Comparison of ENCODE assay signal across 28 cellular contexts in the genomic region with DNA sequence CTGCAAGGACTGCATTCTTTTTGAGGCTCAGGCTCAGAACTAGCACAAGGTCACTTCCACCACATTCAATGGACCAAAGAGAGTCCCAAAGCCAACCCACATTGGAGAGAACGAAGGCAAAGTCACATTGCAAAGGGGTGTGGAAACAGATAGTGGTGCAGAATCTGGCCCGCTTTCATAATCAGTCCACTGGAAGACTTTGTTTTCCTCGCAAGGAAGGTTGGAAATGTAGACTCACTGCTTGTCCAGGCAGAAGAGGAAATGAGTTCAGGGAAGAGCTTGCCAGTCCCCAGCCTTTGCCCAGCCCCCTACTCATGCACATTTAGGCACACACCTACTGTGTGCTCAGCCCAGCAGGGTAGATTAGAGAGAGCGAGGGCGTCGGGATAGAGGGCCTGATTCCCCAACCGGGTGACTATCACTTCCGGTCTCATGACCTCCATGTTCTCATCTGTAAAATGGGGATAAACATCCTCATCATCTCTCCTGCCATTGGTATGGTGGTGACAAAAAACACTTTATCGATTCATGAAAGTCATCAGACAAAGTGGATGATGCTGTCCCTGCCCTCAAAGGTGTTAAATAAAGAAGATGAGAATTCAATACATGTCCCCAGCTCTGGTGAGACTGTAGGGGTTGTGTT. TPM values are rescaled to one million over a fixed set of nuclear protein-coding genes. Genes with fewer than 3 reads are reported as not detected.
DNase-seq lines count a peak whose midpoint lies in the region; ATAC-seq, FAIRE-seq and TF ChIP-seq lines count a peak whose summit lies in the region.
"Had no signal": no experiment of that assay in that cellular context is flagged by ENCODE, and none has a peak within 500 bp of the region (broad histone marks: within the 10 kb centered on the region; RNA-seq: fewer than 3 reads in every experiment).

No MANE protein-coding gene starts in this region.

- intact Hi-C loops in endothelial cell of umbilical vein (cut with micrococcal nuclease), result no loop called here
- intact Hi-C loops in left ventricle myocardium superior (cut with micrococcal nuclease), result no loop called here
- intact Hi-C loops in colonic mucosa (cut with DNase I), result no loop called here

- H3K9me3 ChIP-seq in endothelial cell of umbilical vein (replicated peaks; ENCODE audit: control insufficient read depth, insufficient read depth, low read length) (peaks cover 4% of the 10 kb centered on the region), subcutaneous abdominal adipose tissue (ENCODE audit: control insufficient read depth in 5 of 5, low read length in 5 of 5) (no peaks in the 10 kb centered on the region), colonic mucosa (no peaks in the 10 kb centered on the region)
- H3K9me3 ChIP-seq: ovary had no signal

- no peak overlapping the region for H3K9ac ChIP-seq in endothelial cell of umbilical vein (replicated peaks; ENCODE audit: extremely low read depth, insufficient read depth, low read length)
- H3K9ac ChIP-seq in subcutaneous abdominal adipose tissue (ENCODE audit: low read length in 5 of 5), result peak overlapping the region in 1 of 5 donors; percentile 69
- H3K9ac ChIP-seq in colonic mucosa (ENCODE audit: low read depth in 2 of 2, low read length in 2 of 2), result no peak overlapping the region

- DNase-seq in GM03348 (ENCODE audit: low spot score) (peak; percentile 49), endothelial cell of umbilical vein (ENCODE audit: low read depth, low spot score) (no peak), left ventricle myocardium superior (peak; percentile 34), NCI-H187 (lab: John Stamatoyannopoulos, UW) (no peak), colonic mucosa (no peak)
- DNase-seq in activated CD4-positive, alpha-beta T cell treated with anti-CD3 and anti-CD28 coated beads for 48 hours, result no peak
- DNase-seq: activated CD4-positive, CD25-positive, alpha-beta regulatory T cell; activated CD8-positive, alpha-beta memory T cell treated with anti-CD3 and anti-CD28 coated beads for 24 hours; activated T-cell treated with anti-CD3 and anti-CD28 coated beads, Interleukin-2, amount 50 U/mL, for 72 hours; DMS153; GF-D8; H7; head of caudate nucleus; naive B cell; NCI-H146; NCI-H2227 treated with DMSO at 0.1 percent for 48 hours; PC-3; SJCRH30; small intestine; stimulated activated CD4-positive, alpha-beta T cell treated with anti-CD3 and anti-CD28 coated beads, Interleukin-4, amount 100 ng/mL, for 4 hours had no signal

- H3K4me1 ChIP-seq in endothelial cell of umbilical vein (ENCODE audit: control insufficient read depth, extremely low read depth, insufficient read depth, low read length) (peaks cover 32% of the 10 kb centered on the region), subcutaneous abdominal adipose tissue (ENCODE audit: control insufficient read depth in 5 of 5, insufficient read depth in 5 of 5, low read length in 5 of 5) (peaks cover 11 to 46% (median 35%) of the 10 kb centered on the region in 5 donors), colonic mucosa (no peaks in the 10 kb centered on the region)

- no peak overlapping the region for H3K4me2 ChIP-seq in endothelial cell of umbilical vein (ENCODE audit: insufficient read depth, low read length)

- H3K27me3 ChIP-seq in endothelial cell of umbilical vein (ENCODE audit: control insufficient read depth in 2 of 2, insufficient read depth in 2 of 2, low read length in 2 of 2) (no peaks in the 10 kb centered on the region), subcutaneous abdominal adipose tissue (ENCODE audit: control insufficient read depth in 5 of 5, insufficient read depth in 4 of 5, low read length in 5 of 5) (no peaks in the 10 kb centered on the region), colonic mucosa (no peaks in the 10 kb centered on the region)
- H3K27me3 ChIP-seq: ovary, SJCRH30 had no signal

- peak; percentile 65 for ATAC-seq in left ventricle myocardium superior
- no peak for ATAC-seq in GM21390 (IDR thresholded peaks at IDR 0.05; ENCODE audit: unreplicated experiment)
- ATAC-seq: activated naive CD4-positive, alpha-beta T cell treated with anti-CD3 and anti-CD28 coated beads, Interleukin-2, amount 50 U/mL, for 72 hours; activated T-cell treated with anti-CD3 and anti-CD28 coated beads, Interleukin-2, amount 50 U/mL, for 72 hours; GM12878; PC-3 had no signal

- H3K9me1 ChIP-seq in endothelial cell of umbilical vein (replicated peaks; ENCODE audit: control insufficient read depth, extremely low read depth, insufficient read depth, low read length), result no peaks in the 10 kb centered on the region

- H3K27ac ChIP-seq in endothelial cell of umbilical vein (ENCODE audit: insufficient read depth, low read depth, low read length) (no peak overlapping the region), subcutaneous abdominal adipose tissue (ENCODE audit: low read depth, low read length) (peak overlapping the region; percentile 96), colonic mucosa (no peak overlapping the region)
- H3K27ac ChIP-seq: SJCRH30 had no signal

- dilution Hi-C loops in endothelial cell of umbilical vein (cut with MboI; ENCODE audit: extremely low pct_ligation_motif_present, low sequenced_read_pairs), result no loop called here

- no peak for FAIRE-seq in endothelial cell of umbilical vein (lab: Jason Lieb, UNC)
- FAIRE-seq: bronchial epithelial cell, GM12878, GM19239, small intestine had no signal

- no peaks in the 10 kb centered on the region for H3K79me2 ChIP-seq in endothelial cell of umbilical vein (ENCODE audit: control insufficient read depth, insufficient read depth, low read length)

- POLR2A ChIA-PET in endothelial cell of umbilical vein (lab: Charles Lee), result no interaction called here

- H4K20me1 ChIP-seq in endothelial cell of umbilical vein (replicated peaks; ENCODE audit: control insufficient read depth, extremely low read depth, insufficient read depth, low read length), result no peaks in the 10 kb centered on the region

- CTCF ChIA-PET in endothelial cell of umbilical vein (lab: Charles Lee), result interaction anchor here (2.9 to 5.0 kb wide), 2 partner anchors 41 to 42 kb away, joined by 26 to 30 read pairs; no protein-coding TSS in a partner anchor

- TF ChIP-seq CTCF in endothelial cell of umbilical vein (IDR thresholded peaks at IDR 0.05; ENCODE audit: extremely low read depth in 1 of 2, insufficient read depth in 1 of 2, low read depth in 1 of 2, low read length in 2 of 2), result no peak
- no peak for TF ChIP-seq CTCF in colonic mucosa (IDR thresholded peaks at IDR 0.05)

- BruUV-seq in endothelial cell of umbilical vein (replicated peaks; lab: Mats Ljungman, UMichigan), result no TSS peak

- H3K36me3 ChIP-seq in endothelial cell of umbilical vein (ENCODE audit: control insufficient read depth in 2 of 2, extremely low read depth in 1 of 2, insufficient read depth in 2 of 2, low read length in 2 of 2) (no peaks in the 10 kb centered on the region), subcutaneous abdominal adipose tissue (ENCODE audit: control insufficient read depth in 5 of 5, insufficient read depth in 5 of 5, low read length in 5 of 5) (no peaks in the 10 kb centered on the region), colonic mucosa (no peaks in the 10 kb centered on the region)
- H3K36me3 ChIP-seq: ovary, SJCRH30 had no signal

- no peak for TF ChIP-seq POLR2A in endothelial cell of umbilical vein (IDR thresholded peaks at IDR 0.05; ENCODE audit: low read depth, low read length)

- H3K4me3 ChIP-seq in endothelial cell of umbilical vein (replicated peaks in 1 of 3; ENCODE audit: insufficient read depth in 1 of 3, low read depth in 1 of 3, low read length in 3 of 3) (no peak overlapping the region), subcutaneous abdominal adipose tissue (ENCODE audit: low read depth in 1 of 5, low read length in 5 of 5) (no peak overlapping the region), colonic mucosa (no peak overlapping the region)
- H3K4me3 ChIP-seq: GM12878, ovary, SJCRH30 had no signal

- peak overlapping the region; percentile 47 for H2AFZ ChIP-seq in endothelial cell of umbilical vein (ENCODE audit: low read depth, low read length)

TF ChIP-seq in endothelial cell of umbilical vein, 7 proteins besides CTCF, POLR2A, EP300 and RAD21 (continues in another document):
- TF ChIP-seq FOS (IDR thresholded peaks at IDR 0.05; ENCODE audit: borderline replicate concordance, insufficient read depth, low read length) (no peak), JUN (IDR thresholded peaks at IDR 0.05; ENCODE audit: borderline replicate concordance, insufficient read depth, insufficient read length, low read depth) (no peak)

RNA-seq across cellular contexts. Expression of a gene that starts 24.3 kb away (rescaled TPM):
- total RNA-seq in endothelial cell of umbilical vein (not detected in 2 replicates), left ventricle myocardium superior (19.5 TPM), colonic mucosa (1 to 10 TPM in 1 of 2 donors, under 1 TPM in 1; 0.84 to 2.9 TPM)
- 0.03 and 0.14 TPM in 2 replicates for polyA plus RNA-seq in endothelial cell of umbilical vein
- polyA plus RNA-seq in endothelial cell of umbilical vein (2011; cell fraction: cytosol; rRNA removed), result 0.04 TPM in 1 of 2 replicates, not detected in the other
- polyA plus RNA-seq in endothelial cell of umbilical vein (2011; cell fraction: nucleus; rRNA removed), result 0.09 TPM in 1 of 2 replicates, not detected in the other
- not detected in 2 replicates for polyA plus RNA-seq in endothelial cell of umbilical vein (2012)
- 0.23 TPM in 1 of 2 replicates, not detected in the other for polyA minus RNA-seq in endothelial cell of umbilical vein
- polyA minus RNA-seq in endothelial cell of umbilical vein (2011; cell fraction: cytosol; rRNA and poly(A)+ RNA removed), result 41.1 TPM
- polyA minus RNA-seq in endothelial cell of umbilical vein (2011; cell fraction: nucleus; rRNA and poly(A)+ RNA removed), result 0.96 and 2.1 TPM in 2 replicates
- total RNA-seq: activated naive CD4-positive, alpha-beta T cell treated with anti-CD3 and anti-CD28 coated beads, Interleukin-2, amount 50 U/mL, for 72 hours; activated T-cell treated with anti-CD3 and anti-CD28 coated beads, Interleukin-2, amount 50 U/mL, for 72 hours; bronchial epithelial cell; epithelial cell of proximal tubule; H7; SJCRH30 had no signal

RNA-seq across cellular contexts. Expression of a gene that starts 39.4 kb away (rescaled TPM):
- total RNA-seq in endothelial cell of umbilical vein (26.3 and 33.2 TPM in 2 replicates), left ventricle myocardium superior (8.5 TPM), colonic mucosa (1 to 10 TPM; 2.4 to 4.5 TPM)
- polyA plus RNA-seq in endothelial cell of umbilical vein, result 29.8 and 33.1 TPM in 2 replicates
- 25.8 and 29.4 TPM in 2 replicates for polyA plus RNA-seq in endothelial cell of umbilical vein (2011; cell fraction: cytosol; rRNA removed)
- 49.2 and 50.3 TPM in 2 replicates for polyA plus RNA-seq in endothelial cell of umbilical vein (2011; cell fraction: nucleus; rRNA removed)
- polyA plus RNA-seq in endothelial cell of umbilical vein (2012), result 23.0 and 30.6 TPM in 2 replicates
- 23.0 and 24.0 TPM in 2 replicates for polyA minus RNA-seq in endothelial cell of umbilical vein
- 9.2 TPM for polyA minus RNA-seq in endothelial cell of umbilical vein (2011; cell fraction: cytosol; rRNA and poly(A)+ RNA removed)
- polyA minus RNA-seq in endothelial cell of umbilical vein (2011; cell fraction: nucleus; rRNA and poly(A)+ RNA removed), result 9.7 and 13.6 TPM in 2 replicates

RNA-seq across cellular contexts. Expression of a gene that starts 54.8 kb away (rescaled TPM):
- total RNA-seq in endothelial cell of umbilical vein (not detected in 2 replicates), left ventricle myocardium superior (0.25 TPM), colonic mucosa (under 1 TPM; 0.21 to 0.27 TPM)
- 0.05 and 0.06 TPM in 2 replicates for polyA plus RNA-seq in endothelial cell of umbilical vein
- not detected in 2 replicates for polyA plus RNA-seq in endothelial cell of umbilical vein (2011; cell fraction: cytosol; rRNA removed)
- not detected in 2 replicates for polyA plus RNA-seq in endothelial cell of umbilical vein (2011; cell fraction: nucleus; rRNA removed)
- polyA plus RNA-seq in endothelial cell of umbilical vein (2012), result not detected in 2 replicates
- not detected in 2 replicates for polyA minus RNA-seq in endothelial cell of umbilical vein
- polyA minus RNA-seq in endothelial cell of umbilical vein (2011; cell fraction: cytosol; rRNA and poly(A)+ RNA removed), result 21.4 TPM
- 0.14 TPM in 1 of 2 replicates, not detected in the other for polyA minus RNA-seq in endothelial cell of umbilical vein (2011; cell fraction: nucleus; rRNA and poly(A)+ RNA removed)
- total RNA-seq: epithelial cell of proximal tubule, GM12878, SJCRH30 had no signal
- polyA plus RNA-seq: GM12878 had no signal

Comparison
In these comparisons a context has a peak if more than half of its experiments do, and no peak if none do; other contexts are left out.
1. DNase-seq: peak in GM03348 (single experiment) and left ventricle myocardium superior (single experiment); none in endothelial cell of umbilical vein (single experiment), activated CD4-positive, alpha-beta T cell treated with anti-CD3 and anti-CD28 coated beads for 48 hours (single experiment), NCI-H187 (0 of 2) and colonic mucosa (single experiment).